ENCODE assay signal across 29 cellular contexts in the genomic region with DNA sequence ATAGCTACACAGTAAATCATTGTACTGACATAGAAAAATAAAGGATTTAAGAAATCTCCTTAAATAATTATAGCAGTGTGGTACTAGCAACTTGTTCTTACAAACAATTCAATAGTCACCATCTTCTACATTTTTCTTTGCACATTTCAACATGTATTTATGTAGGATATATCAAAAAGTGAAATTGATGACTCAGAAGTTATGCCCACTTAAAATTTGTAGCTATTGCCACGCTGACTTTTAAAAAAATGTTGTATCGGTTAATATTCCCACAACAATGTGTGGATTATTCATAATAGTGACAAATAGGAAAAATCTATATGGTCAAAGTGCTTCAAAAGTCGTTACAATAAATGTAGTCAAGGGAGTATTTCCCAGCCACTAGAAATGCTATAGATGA. TPM values are rescaled to one million over a fixed set of nuclear protein-coding genes. Genes with fewer than 3 reads are reported as not detected.
"Had no signal": no experiment of that assay in that cellular context is flagged by ENCODE, and none has a peak within 500 bp of the region (broad histone marks: within the 10 kb centered on the region; RNA-seq: fewer than 3 reads in every experiment).

No MANE protein-coding gene starts in this region.

- DNase-seq: activated CD4-positive, alpha-beta memory T cell treated with anti-CD3 and anti-CD28 coated beads, Interleukin-2, amount 10 ng/mL, durations not matched to agents 7 days and 5 days; activated CD4-positive, alpha-beta T cell treated with anti-CD3 and anti-CD28 coated beads for 1 hour; activated CD4-positive, alpha-beta T cell treated with anti-CD3 and anti-CD28 coated beads for 4 hours; activated CD4-positive, alpha-beta T cell treated with anti-CD3 and anti-CD28 coated beads, Interleukin-2, amount 10 ng/mL, durations not matched to agents 7 days and 5 days; activated CD4-positive, alpha-beta T cell treated with anti-CD3 and anti-CD28 coated beads, Interleukin-2, amount 50 U/mL, for 4 hours; activated CD8-positive, alpha-beta memory T cell treated with anti-CD3 and anti-CD28 coated beads, Interleukin-2, amount 50 U/mL, for 48 hours; activated gamma-delta T cell; activated naive CD4-positive, alpha-beta T cell; activated naive CD4-positive, alpha-beta T cell treated with anti-CD3 and anti-CD28 coated beads, Interleukin-2, amount 10 ng/mL, durations not matched to agents 7 days and 5 days; activated naive CD8-positive, alpha-beta T cell treated with anti-CD3 and anti-CD28 coated beads, Interleukin-2, amount 10 ng/mL, durations not matched to agents 7 days and 5 days; activated T-cell treated with anti-CD3 and anti-CD28 coated beads for 4 hours; activated T-cell treated with anti-CD3 and anti-CD28 coated beads, Interleukin-2, amount 50 U/mL, for 24 hours; activated T-cell treated with anti-CD3 and anti-CD28 coated beads, Interleukin-2, amount 50 U/mL, for 72 hours; dorsolateral prefrontal cortex; effector memory CD4-positive, alpha-beta T cell; endodermal cell; erythroblast; foreskin keratinocyte; gastrocnemius medialis; glutamatergic neuron; heart left ventricle; hypothalamus had no signal

- ATAC-seq: activated naive CD4-positive, alpha-beta T cell treated with anti-CD3 and anti-CD28 coated beads, Interleukin-2, amount 50 U/mL, for 72 hours; activated T-cell treated with anti-CD3 and anti-CD28 coated beads, Interleukin-2, amount 50 U/mL, for 72 hours; foreskin keratinocyte; gastrocnemius medialis; heart left ventricle; WTC11 had no signal

- FAIRE-seq: bronchial epithelial cell had no signal

- H3K4me1 ChIP-seq: ascending aorta, esophagus muscularis mucosa, gastrocnemius medialis, heart left ventricle had no signal

- H3K9me3 ChIP-seq: ascending aorta, esophagus muscularis mucosa, gastrocnemius medialis, heart left ventricle had no signal

- H3K27ac ChIP-seq: ascending aorta, coronary artery, dorsolateral prefrontal cortex, esophagus muscularis mucosa, gastrocnemius medialis, heart left ventricle, VCaP had no signal

- H3K4me3 ChIP-seq: ascending aorta, coronary artery, dorsolateral prefrontal cortex, esophagus muscularis mucosa, gastrocnemius medialis, heart left ventricle had no signal

- H3K36me3 ChIP-seq: ascending aorta, esophagus muscularis mucosa, gastrocnemius medialis, heart left ventricle had no signal

- H3K27me3 ChIP-seq: foreskin keratinocyte had no signal

RNA-seq across cellular contexts. Expression of a gene that starts 6.7 kb away (rescaled TPM):
- total RNA-seq: activated CD4-positive, alpha-beta memory T cell treated with anti-CD3 and anti-CD28 coated beads, Interleukin-2, amount 10 ng/mL, durations not matched to agents 7 days and 5 days had no signal
